12 cellular contexts compared by ENCODE assay signal in the genomic region with DNA sequence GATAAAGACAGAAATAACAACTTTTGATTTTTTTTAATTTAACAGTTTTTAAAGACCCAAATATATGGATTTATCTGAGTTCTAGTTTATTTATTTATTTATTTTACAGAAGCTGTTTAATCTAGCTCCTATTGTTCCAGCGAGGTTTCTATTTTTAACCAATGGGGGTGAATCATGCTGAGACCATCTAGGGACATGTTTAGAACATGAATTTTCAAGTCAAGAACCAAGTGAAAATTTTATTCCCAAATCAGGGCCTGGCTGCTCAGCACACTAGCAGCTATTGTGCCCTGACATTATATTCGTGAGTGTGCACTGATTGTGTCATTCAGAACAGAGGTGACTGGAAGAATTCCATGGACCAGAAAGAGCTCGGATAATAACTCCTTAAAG. TPM values are rescaled to one million over a fixed set of nuclear protein-coding genes. Genes with fewer than 3 reads are reported as not detected.
DNase-seq lines count a peak whose midpoint lies in the region; ATAC-seq, FAIRE-seq and TF ChIP-seq lines count a peak whose summit lies in the region.
"Had no signal": no experiment of that assay in that cellular context is flagged by ENCODE, and none has a peak within 500 bp of the region (broad histone marks: within the 10 kb centered on the region; RNA-seq: fewer than 3 reads in every experiment).

No MANE protein-coding gene starts in this region.

- H3K36me3 ChIP-seq in bronchial epithelial cell (ENCODE audit: control insufficient read depth, insufficient read depth, low read length) (no peaks in the 10 kb centered on the region), left lung (no peaks in the 10 kb centered on the region), thyroid gland (no peaks in the 10 kb centered on the region)

- H3K36me3 Mint-ChIP-seq in WTC11: no peaks in the 10 kb centered on the region

- no peak for TF ChIP-seq CTCF in bronchial epithelial cell (IDR thresholded peaks at IDR 0.05; ENCODE audit: insufficient read depth, low read length, severe bottlenecking)
- no peak for TF ChIP-seq CTCF in left lung (IDR thresholded peaks at IDR 0.05)
- no peak for TF ChIP-seq CTCF in thyroid gland (IDR thresholded peaks at IDR 0.05)
- TF ChIP-seq CTCF in WTC11 (IDR thresholded peaks at IDR 0.05): no peak

- H3K9me3 Mint-ChIP-seq in WTC11: no peaks in the 10 kb centered on the region
- H3K9me3 Mint-ChIP-seq: T-cell had no signal

- peaks cover 18% of the 10 kb centered on the region for H3K4me1 Mint-ChIP-seq in WTC11

- POLR2A ChIA-PET in HEK293T (lab: Yijun Ruan, JAX) (interaction anchor here (1.1 kb wide), 1 partner anchor 25 kb away, joined by 3 read pairs; a partner anchor contains a TSS), WTC11 (lab: Charles Lee) (no interaction called here)

- FAIRE-seq in bronchial epithelial cell (lab: Jason Lieb, UNC): no peak

- ATAC-seq in left lung: peak; percentile 34
- ATAC-seq in WTC11: no peak

- H3K4me1 ChIP-seq in left lung: peaks cover 20 to 35% of the 10 kb centered on the region in 2 donors
- peaks cover 7 to 18% of the 10 kb centered on the region in 2 donors for H3K4me1 ChIP-seq in thyroid gland

- TF ChIP-seq POLR2A in thyroid gland (IDR thresholded peaks at IDR 0.05): no peak

- H3K4me3 Mint-ChIP-seq in WTC11: no peak overlapping the region

- H3K27me3 Mint-ChIP-seq in WTC11 (ENCODE audit: low read depth): no peaks in the 10 kb centered on the region
- H3K27me3 Mint-ChIP-seq: T-cell had no signal

- 50 to 69% methylated on average over 3 of the region's 3 CpGs for WGBS in thyroid gland, 2 donors

- H3K4me3 ChIP-seq in bronchial epithelial cell (ENCODE audit: low read depth, low read length): no peak overlapping the region
- H3K4me3 ChIP-seq in left lung: no peak overlapping the region
- no peak overlapping the region for H3K4me3 ChIP-seq in thyroid gland (replicated peaks in 1 of 3)

- H3K9me3 ChIP-seq in left lung: no peaks in the 10 kb centered on the region
- H3K9me3 ChIP-seq in thyroid gland: no peaks in the 10 kb centered on the region

- peak; percentile 87 for DNase-seq in LHCN-M2 (ENCODE audit: low read depth)
- peak; percentile 90 for DNase-seq in bronchial epithelial cell (ENCODE audit: low read depth)
- no peak for DNase-seq in left lung
- DNase-seq in thyroid gland: no peak
- no peak for DNase-seq in HEK293T (ENCODE audit: extremely low spot score)
- no peak for DNase-seq in stimulated activated CD4-positive, alpha-beta T cell treated with anti-CD3 and anti-CD28 coated beads, Interleukin-4, amount 100 ng/mL, for 1 hour
- no peak for DNase-seq in WTC11 (ENCODE audit: low spot score)
- DNase-seq: kidney glomerular epithelial cell, NCI-H1105 treated with DMSO at 0.1 percent for 48 hours, NCI-H69, posterior cingulate gyrus, T-cell had no signal

- H3K27ac Mint-ChIP-seq in WTC11: no peak overlapping the region

- intact Hi-C loops in left lung (cut with DNase I): no loop called here
- intact Hi-C loops in thyroid gland (cut with DNase I): no loop called here

- CTCF ChIA-PET in HEK293T (lab: Yijun Ruan, JAX) (no interaction called here), WTC11 (lab: Charles Lee) (interaction anchor here (1.2 to 2.3 kb wide), 4 partner anchors 24 to 86 kb away, joined by 4 to 12 read pairs (median 6); a partner anchor contains a TSS)

- H3K27me3 ChIP-seq in bronchial epithelial cell (ENCODE audit: control insufficient read depth, insufficient read depth, low read length): no peaks in the 10 kb centered on the region
- H3K27me3 ChIP-seq in left lung: no peaks in the 10 kb centered on the region
- no peaks in the 10 kb centered on the region for H3K27me3 ChIP-seq in thyroid gland

- peak overlapping the region in 1 of 2 donors; percentile 78 for H3K27ac ChIP-seq in left lung
- H3K27ac ChIP-seq in thyroid gland: peak overlapping the region; percentile 78 to 85 (median 79)

TF ChIP-seq in HEK293T, 16 proteins besides CTCF, POLR2A, EP300 and RAD21:
- no peak for TF ChIP-seq CTBP1 (IDR thresholded peaks at IDR 0.05; ENCODE audit: borderline replicate concordance)
- no peak for TF ChIP-seq FOXA1 (IDR thresholded peaks at IDR 0.05)
- no peak for TF ChIP-seq FOXK2 (IDR thresholded peaks at IDR 0.05)
- TF ChIP-seq TARDBP (IDR thresholded peaks at IDR 0.05): no peak
- TF ChIP-seq BHLHE40 (IDR thresholded peaks at IDR 0.05; ENCODE audit: borderline replicate concordance): no peak
- no peak for TF ChIP-seq SP1 (IDR thresholded peaks at IDR 0.05)
- TF ChIP-seq, protein P1, sequence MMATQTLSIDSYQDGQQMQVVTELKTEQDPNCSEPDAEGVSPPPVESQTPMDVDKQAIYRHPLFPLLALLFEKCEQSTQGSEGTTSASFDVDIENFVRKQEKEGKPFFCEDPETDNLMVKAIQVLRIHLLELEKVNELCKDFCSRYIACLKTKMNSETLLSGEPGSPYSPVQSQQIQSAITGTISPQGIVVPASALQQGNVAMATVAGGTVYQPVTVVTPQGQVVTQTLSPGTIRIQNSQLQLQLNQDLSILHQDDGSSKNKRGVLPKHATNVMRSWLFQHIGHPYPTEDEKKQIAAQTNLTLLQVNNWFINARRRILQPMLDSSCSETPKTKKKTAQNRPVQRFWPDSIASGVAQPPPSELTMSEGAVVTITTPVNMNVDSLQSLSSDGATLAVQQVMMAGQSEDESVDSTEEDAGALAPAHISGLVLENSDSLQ (IDR thresholded peaks at IDR 0.05): no peak
- no peak for TF ChIP-seq ARNT (IDR thresholded peaks at IDR 0.05)
- TF ChIP-seq ZNF384 (IDR thresholded peaks at IDR 0.05): no peak
- no peak for TF ChIP-seq HDGF (IDR thresholded peaks at IDR 0.05; ENCODE audit: borderline replicate concordance)
- no peak for TF ChIP-seq SUZ12 (IDR thresholded peaks at IDR 0.05)
- TF ChIP-seq ELF4 (IDR thresholded peaks at IDR 0.05): no peak
- TF ChIP-seq L3MBTL2 (conservative IDR thresholded peaks at IDR 0.05): no peak

TF ChIP-seq in WTC11, 78 proteins besides CTCF, POLR2A, EP300 and RAD21 (continues in another document):
- TF ChIP-seq, protein P2, sequence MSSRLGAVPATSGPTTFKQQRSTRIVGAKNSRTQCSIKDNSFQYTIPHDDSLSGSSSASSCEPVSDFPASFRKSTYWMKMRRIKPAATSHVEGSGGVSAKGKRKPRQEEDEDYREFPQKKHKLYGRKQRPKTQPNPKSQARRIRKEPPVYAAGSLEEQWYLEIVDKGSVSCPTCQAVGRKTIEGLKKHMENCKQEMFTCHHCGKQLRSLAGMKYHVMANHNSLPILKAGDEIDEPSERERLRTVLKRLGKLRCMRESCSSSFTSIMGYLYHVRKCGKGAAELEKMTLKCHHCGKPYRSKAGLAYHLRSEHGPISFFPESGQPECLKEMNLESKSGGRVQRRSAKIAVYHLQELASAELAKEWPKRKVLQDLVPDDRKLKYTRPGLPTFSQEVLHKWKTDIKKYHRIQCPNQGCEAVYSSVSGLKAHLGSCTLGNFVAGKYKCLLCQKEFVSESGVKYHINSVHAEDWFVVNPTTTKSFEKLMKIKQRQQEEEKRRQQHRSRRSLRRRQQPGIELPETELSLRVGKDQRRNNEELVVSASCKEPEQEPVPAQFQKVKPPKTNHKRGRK (CRISPR knock-in tag; IDR thresholded peaks at IDR 0.05; ENCODE audit: borderline replicate concordance): no peak
- TF ChIP-seq, protein P3, sequence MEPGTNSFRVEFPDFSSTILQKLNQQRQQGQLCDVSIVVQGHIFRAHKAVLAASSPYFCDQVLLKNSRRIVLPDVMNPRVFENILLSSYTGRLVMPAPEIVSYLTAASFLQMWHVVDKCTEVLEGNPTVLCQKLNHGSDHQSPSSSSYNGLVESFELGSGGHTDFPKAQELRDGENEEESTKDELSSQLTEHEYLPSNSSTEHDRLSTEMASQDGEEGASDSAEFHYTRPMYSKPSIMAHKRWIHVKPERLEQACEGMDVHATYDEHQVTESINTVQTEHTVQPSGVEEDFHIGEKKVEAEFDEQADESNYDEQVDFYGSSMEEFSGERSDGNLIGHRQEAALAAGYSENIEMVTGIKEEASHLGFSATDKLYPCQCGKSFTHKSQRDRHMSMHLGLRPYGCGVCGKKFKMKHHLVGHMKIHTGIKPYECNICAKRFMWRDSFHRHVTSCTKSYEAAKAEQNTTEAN (CRISPR knock-in tag; IDR thresholded peaks at IDR 0.05): no peak
- TF ChIP-seq, protein P4, sequence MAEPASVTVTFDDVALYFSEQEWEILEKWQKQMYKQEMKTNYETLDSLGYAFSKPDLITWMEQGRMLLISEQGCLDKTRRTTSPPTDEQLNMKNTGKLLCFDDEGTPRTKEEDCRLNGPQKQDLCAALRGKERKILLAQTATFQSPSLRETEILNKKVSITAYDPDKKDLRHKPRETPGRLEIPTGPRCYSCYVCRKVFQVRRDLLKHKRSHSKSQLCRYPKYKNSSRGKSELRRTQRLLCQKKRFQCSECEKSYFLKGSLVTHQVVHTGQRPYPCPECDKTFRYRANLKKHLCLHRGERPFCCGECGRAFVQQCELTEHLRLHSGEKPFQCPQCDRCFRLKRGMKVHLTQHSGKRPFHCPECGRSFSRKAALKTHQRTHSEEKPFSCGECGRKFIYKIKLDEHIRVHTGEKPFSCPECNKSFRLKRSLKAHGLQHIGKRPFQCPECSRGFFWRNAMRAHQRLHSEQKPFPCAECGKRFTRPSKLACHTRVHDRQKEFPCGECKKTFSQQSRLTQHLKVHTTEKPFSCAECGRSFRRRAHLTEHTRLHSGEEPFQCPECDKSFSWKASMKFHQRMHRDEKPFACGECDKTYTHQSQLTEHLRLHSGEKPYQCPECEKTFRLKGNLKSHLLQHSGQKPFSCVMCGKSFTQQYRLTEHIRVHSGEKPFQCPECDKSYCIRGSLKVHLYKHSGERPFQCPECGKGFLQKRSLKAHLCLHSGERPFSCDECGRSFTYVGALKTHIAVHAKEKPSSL (CRISPR knock-in tag; conservative IDR thresholded peaks at IDR 0.05): no peak

RNA-seq across cellular contexts. Expression of a gene that starts 24.6 kb away (rescaled TPM):
- total RNA-seq in LHCN-M2 (2014; rRNA removed): 2.3 and 3.2 TPM in 2 replicates
- polyA plus RNA-seq in LHCN-M2 (2012): 3.1 TPM
- total RNA-seq in bronchial epithelial cell: 11.1 and 24.6 TPM in 2 replicates
- 10 to 100 TPM; 28.3 to 38.3 TPM for total RNA-seq in left lung
- total RNA-seq in thyroid gland: 10 to 100 TPM; 21.2 to 37.7 (median 26.6) TPM
- 7.7 to 9.8 TPM (median 9.1 TPM) in 3 replicates for total RNA-seq in WTC11 (2021)

Comparison
In these comparisons a context has a peak if more than half of its experiments do, and no peak if none do; other contexts are left out.
1. DNase-seq: peak in LHCN-M2 (single experiment) and bronchial epithelial cell (single experiment); none in left lung (0 of 2), thyroid gland (0 of 2), HEK293T (single experiment), stimulated activated CD4-positive, alpha-beta T cell treated with anti-CD3 and anti-CD28 coated beads, Interleukin-4, amount 100 ng/mL, for 1 hour (single experiment) and WTC11 (single experiment).